ENCODE assay signal across 9 cellular contexts in genomic region chr20:63082308-63082938, GRCh38.
DNase-seq lines count a peak whose midpoint lies in the region; ATAC-seq, FAIRE-seq and TF ChIP-seq lines count a peak whose summit lies in the region.
"Had no signal": no experiment of that assay in that cellular context is flagged by ENCODE, and none has a peak within 500 bp of the region (broad histone marks: within the 10 kb centered on the region; RNA-seq: fewer than 3 reads in every experiment).

No MANE protein-coding gene starts in this region.

- H3K27ac ChIP-seq in breast epithelium (no peak overlapping the region), heart right ventricle (no peak overlapping the region), suprapubic skin (no peak overlapping the region), gastrocnemius medialis (no peak overlapping the region)
- H3K27ac ChIP-seq: C4-2B had no signal

- intact Hi-C loops in MCF 10A (cut with micrococcal nuclease), result no loop called here
- intact Hi-C loops in breast epithelium (cut with DNase I; ENCODE audit: low total_unique reads), result no loop called here
- intact Hi-C loops in heart right ventricle (cut with DNase I), result no loop called here
- intact Hi-C loops in gastrocnemius medialis (cut with DNase I; ENCODE audit: low total_unique reads), result no loop called here

- no peaks in the 10 kb centered on the region for H3K4me1 ChIP-seq in breast epithelium
- H3K4me1 ChIP-seq in heart right ventricle, result no peaks in the 10 kb centered on the region
- H3K4me1 ChIP-seq in suprapubic skin, result no peaks in the 10 kb centered on the region
- H3K4me1 ChIP-seq in gastrocnemius medialis, result no peaks in the 10 kb centered on the region

- H3K36me3 Mint-ChIP-seq in MCF 10A (ENCODE audit: insufficient read depth, unreplicated experiment) (no peaks in the 10 kb centered on the region), WTC11 (no peaks in the 10 kb centered on the region)

- WGBS in heart right ventricle, 2 donors, result 13 to 17% methylated on average over 15 of the region's 15 CpGs
- 27% methylated on average over 6 of the region's 15 CpGs for WGBS in suprapubic skin

- H3K36me3 ChIP-seq in breast epithelium (no peaks in the 10 kb centered on the region), heart right ventricle (no peaks in the 10 kb centered on the region), suprapubic skin (no peaks in the 10 kb centered on the region), gastrocnemius medialis (no peaks in the 10 kb centered on the region)

- no peaks in the 10 kb centered on the region for H3K4me1 Mint-ChIP-seq in MCF 10A (ENCODE audit: insufficient read depth, unreplicated experiment)
- H3K4me1 Mint-ChIP-seq in WTC11, result no peaks in the 10 kb centered on the region; the same call in 1 of the 2 replicates

- H3K27me3 Mint-ChIP-seq in MCF 10A (ENCODE audit: insufficient read depth, unreplicated experiment), result peaks cover 40% of the 10 kb centered on the region
- H3K27me3 Mint-ChIP-seq in WTC11 (ENCODE audit: low read depth), result peaks cover 10% of the 10 kb centered on the region

- H3K4me3 Mint-ChIP-seq in MCF 10A (ENCODE audit: unreplicated experiment) (no peak overlapping the region), WTC11 (no peak overlapping the region)

- H3K4me3 ChIP-seq in breast epithelium (no peak overlapping the region), heart right ventricle (no peak overlapping the region), suprapubic skin (no peak overlapping the region), gastrocnemius medialis (no peak overlapping the region)

- H3K9me3 ChIP-seq in breast epithelium, result peaks cover 0 to 32% of the 10 kb centered on the region in 2 donors
- peaks cover 0 to 31% (median 19%) of the 10 kb centered on the region in 11 donors for H3K9me3 ChIP-seq in heart right ventricle
- peaks cover 10% of the 10 kb centered on the region for H3K9me3 ChIP-seq in suprapubic skin
- H3K9me3 ChIP-seq in gastrocnemius medialis, result peaks cover 0 to 9% (median 5%) of the 10 kb centered on the region in 3 donors

- TF ChIP-seq POLR2A in breast epithelium (IDR thresholded peaks at IDR 0.05) (no peak), suprapubic skin (IDR thresholded peaks at IDR 0.05) (no peak), gastrocnemius medialis (IDR thresholded peaks at IDR 0.05) (no peak)

- in situ Hi-C loops in gastrocnemius medialis (cut with MboI; ENCODE audit: low sequenced_read_pairs in 4 of 4), result no loop called here

- peak; percentile 48 for DNase-seq in MCF 10A (ENCODE audit: unreplicated experiment)
- no peak for DNase-seq in breast epithelium (ENCODE audit: low spot score in 2 of 2)
- DNase-seq in WTC11 (ENCODE audit: low spot score), result peak; percentile 86
- peak; percentile 48 to 54 for DNase-seq in heart right ventricle
- DNase-seq in suprapubic skin (ENCODE audit: low spot score in 2 of 2), result peak; percentile 38 to 63
- no peak for DNase-seq in NCI-H748 (lab: John Stamatoyannopoulos, UW; ENCODE audit: unreplicated experiment)
- no peak for DNase-seq in gastrocnemius medialis
- DNase-seq in D721Med (ENCODE audit: insufficient read length, low spot score), result no peak

- H3K27ac Mint-ChIP-seq in MCF 10A (ENCODE audit: low read depth, unreplicated experiment) (no peak overlapping the region), WTC11 (no peak overlapping the region)

- ATAC-seq in WTC11, result peak; percentile 84
- peak in 6 of 8 donors; percentile 45 to 71 (median 57) for ATAC-seq in heart right ventricle
- ATAC-seq in gastrocnemius medialis, result no peak

- TF ChIP-seq EP300 in suprapubic skin (IDR thresholded peaks at IDR 0.05), result no peak

- CTCF ChIA-PET in MCF 10A (lab: Yijun Ruan, JAX) (no interaction called here), WTC11 (lab: Charles Lee) (interaction anchor here (0.7 to 2.4 kb wide), 6 partner anchors 10 to 583 kb away, joined by 3 to 8 read pairs (median 4); no protein-coding TSS in a partner anchor)

- no peak for FAIRE-seq in D721Med (lab: Jason Lieb, UNC)

- TF ChIP-seq CTCF in MCF 10A (IDR thresholded peaks at IDR 0.05; ENCODE audit: unreplicated experiment) (no peak), breast epithelium (IDR thresholded peaks at IDR 0.05) (no peak), WTC11 (IDR thresholded peaks at IDR 0.05) (no peak), heart right ventricle (IDR thresholded peaks at IDR 0.05) (no peak), suprapubic skin (IDR thresholded peaks at IDR 0.05) (no peak), gastrocnemius medialis (IDR thresholded peaks at IDR 0.05 in 4 of 5, conservative IDR thresholded peaks at IDR 0.05 in 1 of 5) (no peak), D721Med (IDR thresholded peaks at IDR 0.05; ENCODE audit: insufficient read depth, missing control alignments) (no peak)

- H3K27me3 ChIP-seq in breast epithelium (peaks cover 4 to 71% of the 10 kb centered on the region in 2 donors), heart right ventricle (peaks cover 0 to 57% (median 32%) of the 10 kb centered on the region in 7 donors), suprapubic skin (peaks cover 67% of the 10 kb centered on the region), gastrocnemius medialis (peaks cover 16 to 50% (median 30%) of the 10 kb centered on the region in 3 donors)

- H3K9me3 Mint-ChIP-seq in MCF 10A (ENCODE audit: unreplicated experiment) (peaks cover 13% of the 10 kb centered on the region), WTC11 (peaks cover 13% of the 10 kb centered on the region)

- BruUV-seq in MCF 10A (replicated peaks; lab: Mats Ljungman, UMichigan), result no TSS peak

- POLR2A ChIA-PET in MCF 10A (lab: Yijun Ruan, JAX), result interaction anchor here (0.7 kb wide), 1 partner anchor 51 kb away, joined by 3 read pairs; no protein-coding TSS in a partner anchor
- POLR2A ChIA-PET in WTC11 (lab: Charles Lee), result interaction anchor here (0.9 kb wide), 1 partner anchor 13 kb away, joined by 6 read pairs; no protein-coding TSS in a partner anchor

TF ChIP-seq in WTC11, 78 proteins besides CTCF, POLR2A, EP300 and RAD21 (continues in another document):
- TF ChIP-seq, protein P1, sequence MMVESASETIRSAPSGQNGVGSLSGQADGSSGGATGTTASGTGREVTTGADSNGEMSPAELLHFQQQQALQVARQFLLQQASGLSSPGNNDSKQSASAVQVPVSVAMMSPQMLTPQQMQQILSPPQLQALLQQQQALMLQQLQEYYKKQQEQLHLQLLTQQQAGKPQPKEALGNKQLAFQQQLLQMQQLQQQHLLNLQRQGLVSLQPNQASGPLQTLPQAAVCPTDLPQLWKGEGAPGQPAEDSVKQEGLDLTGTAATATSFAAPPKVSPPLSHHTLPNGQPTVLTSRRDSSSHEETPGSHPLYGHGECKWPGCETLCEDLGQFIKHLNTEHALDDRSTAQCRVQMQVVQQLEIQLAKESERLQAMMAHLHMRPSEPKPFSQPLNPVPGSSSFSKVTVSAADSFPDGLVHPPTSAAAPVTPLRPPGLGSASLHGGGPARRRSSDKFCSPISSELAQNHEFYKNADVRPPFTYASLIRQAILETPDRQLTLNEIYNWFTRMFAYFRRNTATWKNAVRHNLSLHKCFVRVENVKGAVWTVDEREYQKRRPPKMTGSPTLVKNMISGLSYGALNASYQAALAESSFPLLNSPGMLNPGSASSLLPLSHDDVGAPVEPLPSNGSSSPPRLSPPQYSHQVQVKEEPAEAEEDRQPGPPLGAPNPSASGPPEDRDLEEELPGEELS (CRISPR knock-in tag; IDR thresholded peaks at IDR 0.05), result peak; percentile 92
- TF ChIP-seq NR2C2 (CRISPR knock-in tag; IDR thresholded peaks at IDR 0.05) (no peak), MAX (CRISPR knock-in tag; IDR thresholded peaks at IDR 0.05) (peak; percentile 40; the same call in 1 of the 2 replicates), ETV6 (CRISPR knock-in tag; IDR thresholded peaks at IDR 0.05) (peak; percentile 48; the same call in 1 of the 2 replicates), FOXP1 (CRISPR knock-in tag; IDR thresholded peaks at IDR 0.05; ENCODE audit: borderline replicate concordance) (peak; percentile 86), SP1 (CRISPR knock-in tag; conservative IDR thresholded peaks at IDR 0.05) (peak; percentile 52), RORB (CRISPR knock-in tag; IDR thresholded peaks at IDR 0.05) (no peak), TP53 (CRISPR knock-in tag; IDR thresholded peaks at IDR 0.05) (peak; percentile 91)
- TF ChIP-seq, protein P2, sequence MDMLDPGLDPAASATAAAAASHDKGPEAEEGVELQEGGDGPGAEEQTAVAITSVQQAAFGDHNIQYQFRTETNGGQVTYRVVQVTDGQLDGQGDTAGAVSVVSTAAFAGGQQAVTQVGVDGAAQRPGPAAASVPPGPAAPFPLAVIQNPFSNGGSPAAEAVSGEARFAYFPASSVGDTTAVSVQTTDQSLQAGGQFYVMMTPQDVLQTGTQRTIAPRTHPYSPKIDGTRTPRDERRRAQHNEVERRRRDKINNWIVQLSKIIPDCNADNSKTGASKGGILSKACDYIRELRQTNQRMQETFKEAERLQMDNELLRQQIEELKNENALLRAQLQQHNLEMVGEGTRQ (CRISPR knock-in tag; IDR thresholded peaks at IDR 0.05), result no peak
- TF ChIP-seq, protein P3, sequence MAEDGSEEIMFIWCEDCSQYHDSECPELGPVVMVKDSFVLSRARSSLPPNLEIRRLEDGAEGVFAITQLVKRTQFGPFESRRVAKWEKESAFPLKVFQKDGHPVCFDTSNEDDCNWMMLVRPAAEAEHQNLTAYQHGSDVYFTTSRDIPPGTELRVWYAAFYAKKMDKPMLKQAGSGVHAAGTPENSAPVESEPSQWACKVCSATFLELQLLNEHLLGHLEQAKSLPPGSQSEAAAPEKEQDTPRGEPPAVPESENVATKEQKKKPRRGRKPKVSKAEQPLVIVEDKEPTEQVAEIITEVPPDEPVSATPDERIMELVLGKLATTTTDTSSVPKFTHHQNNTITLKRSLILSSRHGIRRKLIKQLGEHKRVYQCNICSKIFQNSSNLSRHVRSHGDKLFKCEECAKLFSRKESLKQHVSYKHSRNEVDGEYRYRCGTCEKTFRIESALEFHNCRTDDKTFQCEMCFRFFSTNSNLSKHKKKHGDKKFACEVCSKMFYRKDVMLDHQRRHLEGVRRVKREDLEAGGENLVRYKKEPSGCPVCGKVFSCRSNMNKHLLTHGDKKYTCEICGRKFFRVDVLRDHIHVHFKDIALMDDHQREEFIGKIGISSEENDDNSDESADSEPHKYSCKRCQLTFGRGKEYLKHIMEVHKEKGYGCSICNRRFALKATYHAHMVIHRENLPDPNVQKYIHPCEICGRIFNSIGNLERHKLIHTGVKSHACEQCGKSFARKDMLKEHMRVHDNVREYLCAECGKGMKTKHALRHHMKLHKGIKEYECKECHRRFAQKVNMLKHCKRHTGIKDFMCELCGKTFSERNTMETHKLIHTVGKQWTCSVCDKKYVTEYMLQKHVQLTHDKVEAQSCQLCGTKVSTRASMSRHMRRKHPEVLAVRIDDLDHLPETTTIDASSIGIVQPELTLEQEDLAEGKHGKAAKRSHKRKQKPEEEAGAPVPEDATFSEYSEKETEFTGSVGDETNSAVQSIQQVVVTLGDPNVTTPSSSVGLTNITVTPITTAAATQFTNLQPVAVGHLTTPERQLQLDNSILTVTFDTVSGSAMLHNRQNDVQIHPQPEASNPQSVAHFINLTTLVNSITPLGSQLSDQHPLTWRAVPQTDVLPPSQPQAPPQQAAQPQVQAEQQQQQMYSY (CRISPR knock-in tag; IDR thresholded peaks at IDR 0.05), result 0 out of 2 replicates have a peak, but pooled peaks have one; percentile 25

Comparison
In these comparisons a context has a peak if more than half of its experiments do, and no peak if none do; other contexts are left out.
1. DNase-seq: peak in MCF 10A (single experiment), WTC11 (single experiment), heart right ventricle (2 of 2) and suprapubic skin (2 of 2); none in breast epithelium (0 of 2), NCI-H748 (single experiment), gastrocnemius medialis (0 of 2) and D721Med (single experiment).
2. ATAC-seq: peak in WTC11 (single experiment) and heart right ventricle (6 of 8); none in gastrocnemius medialis (0 of 2).